ENCODE assay signal across 18 cellular contexts in the genomic region with DNA sequence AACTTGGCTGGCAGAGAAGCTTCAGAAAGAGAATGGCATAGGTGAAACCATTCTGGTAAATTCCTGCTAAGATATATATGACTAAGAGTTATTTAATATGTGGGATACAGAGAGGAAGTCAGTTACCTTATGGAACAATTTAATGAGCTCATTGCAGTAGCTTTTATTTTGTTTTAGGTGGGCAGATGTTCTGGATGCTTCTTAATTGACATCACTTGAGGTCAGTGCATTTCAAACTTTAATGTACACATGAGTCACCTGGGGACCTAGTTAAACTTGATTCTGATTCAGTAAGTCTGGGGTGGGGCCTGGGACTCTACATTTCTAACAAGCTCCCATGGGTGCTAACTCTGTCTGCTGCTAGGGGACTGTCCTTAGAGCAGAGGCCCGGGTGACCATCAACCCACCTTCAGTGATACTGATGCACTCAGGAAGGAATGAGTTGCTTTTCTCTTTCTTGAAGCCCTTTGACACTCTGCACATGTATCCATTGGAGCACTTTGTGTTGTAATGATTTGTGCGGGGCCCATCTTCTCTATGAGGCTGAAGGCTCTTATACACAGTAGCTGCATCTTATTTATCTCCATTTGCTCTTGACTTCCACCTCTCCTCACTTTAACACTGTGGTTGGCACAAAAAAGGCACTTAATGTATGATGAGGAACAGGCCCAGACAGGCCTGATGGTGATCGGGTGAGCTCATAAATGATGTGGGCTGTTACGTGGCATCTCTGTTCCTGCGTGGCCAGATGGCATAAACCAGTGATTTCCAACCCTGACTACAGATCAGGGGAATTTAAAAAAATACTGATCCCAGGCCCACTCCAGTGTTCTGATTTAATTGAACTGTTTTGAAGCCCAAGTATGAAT. TPM values are rescaled to one million over a fixed set of nuclear protein-coding genes. Genes with fewer than 3 reads are reported as not detected.
DNase-seq lines count a peak whose midpoint lies in the region; ATAC-seq and TF ChIP-seq lines count a peak whose summit lies in the region.
"Had no signal": no experiment of that assay in that cellular context is flagged by ENCODE, and none has a peak within 500 bp of the region (broad histone marks: within the 10 kb centered on the region; RNA-seq: fewer than 3 reads in every experiment).

No MANE protein-coding gene starts in this region.

- POLR2A ChIA-PET in activated CD8-positive, alpha-beta T cell treated with anti-CD3 and anti-CD28 coated beads for 36 hours (lab: Charles Lee), result no interaction called here

- H3K36me3 ChIP-seq in neural progenitor cell (no peaks in the 10 kb centered on the region), spleen (no peaks in the 10 kb centered on the region)
- H3K36me3 ChIP-seq: neutrophil, right lobe of liver, upper lobe of right lung had no signal

- H3K79me2 ChIP-seq in neural progenitor cell (ENCODE audit: low read depth), result no peaks in the 10 kb centered on the region

- peaks cover 61% of the 10 kb centered on the region for H3K4me1 Mint-ChIP-seq in neural progenitor cell
- H3K4me1 Mint-ChIP-seq in activated CD8-positive, alpha-beta T cell treated with anti-CD3 and anti-CD28 coated beads for 36 hours (ENCODE audit: low read depth), result no peaks in the 10 kb centered on the region
- H3K4me1 Mint-ChIP-seq: IgD-negative memory B cell; stimulated activated naive B cell treated with anti-CD40 and anti-IgM and Interleukin-4, amounts not matched to agents 10 μg/mL and 1 μg/mL and 100 μg/mL, for 72 hours had no signal

- peaks cover 56% of the 10 kb centered on the region for H3K4me1 ChIP-seq in neural progenitor cell
- no peaks in the 10 kb centered on the region for H3K4me1 ChIP-seq in spleen
- H3K4me1 ChIP-seq: right lobe of liver, upper lobe of right lung had no signal

- H3K27ac ChIP-seq in neural progenitor cell, result no peak overlapping the region
- H3K27ac ChIP-seq in spleen, result no peak overlapping the region
- H3K27ac ChIP-seq: neutrophil, right lobe of liver, upper lobe of right lung had no signal

- TF ChIP-seq RAD21 in Ishikawa (IDR thresholded peaks at IDR 0.05; ENCODE audit: low read depth), result no peak

- no peak overlapping the region for H3K4me3 Mint-ChIP-seq in neural progenitor cell
- no peak overlapping the region for H3K4me3 Mint-ChIP-seq in activated CD8-positive, alpha-beta T cell treated with anti-CD3 and anti-CD28 coated beads for 36 hours
- H3K4me3 Mint-ChIP-seq: CD4-positive, alpha-beta T cell; IgD-negative memory B cell; stimulated activated naive B cell treated with anti-CD40 and anti-IgM and Interleukin-4, amounts not matched to agents 10 μg/mL and 1 μg/mL and 100 μg/mL, for 72 hours had no signal

- H3K36me3 Mint-ChIP-seq in neural progenitor cell, result peaks cover under 1% of the 10 kb centered on the region
- no peaks in the 10 kb centered on the region for H3K36me3 Mint-ChIP-seq in activated CD8-positive, alpha-beta T cell treated with anti-CD3 and anti-CD28 coated beads for 36 hours (ENCODE audit: low read depth)
- H3K36me3 Mint-ChIP-seq: IgD-negative memory B cell; stimulated activated naive B cell treated with anti-CD40 and anti-IgM and Interleukin-4, amounts not matched to agents 10 μg/mL and 1 μg/mL and 100 μg/mL, for 72 hours had no signal

- H3K4me3 ChIP-seq in astrocyte of the spinal cord (ENCODE audit: low read depth, low read length) (no peak overlapping the region), neural progenitor cell (no peak overlapping the region), spleen (no peak overlapping the region)
- H3K4me3 ChIP-seq: right lobe of liver, upper lobe of right lung had no signal

- peaks cover 12% of the 10 kb centered on the region for H3K27me3 Mint-ChIP-seq in neural progenitor cell (ENCODE audit: insufficient read depth, low read depth)
- H3K27me3 Mint-ChIP-seq in activated CD8-positive, alpha-beta T cell treated with anti-CD3 and anti-CD28 coated beads for 36 hours, result peaks cover 7% of the 10 kb centered on the region

- peaks cover 46% of the 10 kb centered on the region for H3F3A ChIP-seq in neural progenitor cell (ENCODE audit: low read depth)

- TF ChIP-seq POLR2A in spleen (IDR thresholded peaks at IDR 0.05), result no peak

- H3K4me2 ChIP-seq in neural progenitor cell, result no peak overlapping the region

- TF ChIP-seq CTCF in astrocyte of the spinal cord (IDR thresholded peaks at IDR 0.05; ENCODE audit: low read depth, low read length) (no peak), neural progenitor cell (IDR thresholded peaks at IDR 0.05) (no peak), spleen (IDR thresholded peaks at IDR 0.05 in 8 of 11, conservative IDR thresholded peaks at IDR 0.05 in 3 of 11) (no peak)
- TF ChIP-seq CTCF in activated CD8-positive, alpha-beta T cell treated with anti-CD3 and anti-CD28 coated beads for 36 hours (IDR thresholded peaks at IDR 0.05), result no peak

- no peaks in the 10 kb centered on the region for H4K20me1 ChIP-seq in neural progenitor cell (ENCODE audit: low read depth)

- peak overlapping the region; percentile 25 for H3K27ac Mint-ChIP-seq in neural progenitor cell
- no peak overlapping the region for H3K27ac Mint-ChIP-seq in activated CD8-positive, alpha-beta T cell treated with anti-CD3 and anti-CD28 coated beads for 36 hours
- H3K27ac Mint-ChIP-seq: CD4-positive, alpha-beta T cell; IgD-negative memory B cell; stimulated activated naive B cell treated with anti-CD40 and anti-IgM and Interleukin-4, amounts not matched to agents 10 μg/mL and 1 μg/mL and 100 μg/mL, for 72 hours had no signal

- ATAC-seq in activated CD8-positive, alpha-beta T cell treated with anti-CD3 and anti-CD28 coated beads for 36 hours, result no peak
- ATAC-seq: right lobe of liver, upper lobe of right lung had no signal

- CTCF ChIA-PET in activated CD8-positive, alpha-beta T cell treated with anti-CD3 and anti-CD28 coated beads for 36 hours (lab: Charles Lee), result interaction anchor here (1.1 kb wide), 1 partner anchor 99 kb away, joined by 4 read pairs; no protein-coding TSS in a partner anchor

- intact Hi-C loops in activated CD8-positive, alpha-beta T cell treated with anti-CD3 and anti-CD28 coated beads for 36 hours (cut with micrococcal nuclease), result no loop called here
- intact Hi-C loops in spleen (cut with DNase I; ENCODE audit: low total_unique reads), result no loop called here

- in situ Hi-C loops in astrocyte of the spinal cord (cut with HindIII; ENCODE audit: low sequenced_read_pairs), result no loop called here

- H3K9me3 Mint-ChIP-seq in neural progenitor cell, result peaks cover 11% of the 10 kb centered on the region
- H3K9me3 Mint-ChIP-seq in activated CD8-positive, alpha-beta T cell treated with anti-CD3 and anti-CD28 coated beads for 36 hours, result no peaks in the 10 kb centered on the region

- no peak overlapping the region for H3K9ac ChIP-seq in neural progenitor cell

- peak; percentile 15 for DNase-seq in DMS153 (lab: John Stamatoyannopoulos, UW)
- DNase-seq in DMS153 treated with DMSO at 0.1 percent for 48 hours (lab: John Stamatoyannopoulos, UW; ENCODE audit: unreplicated experiment), result no peak
- peak; percentile 33 for DNase-seq in astrocyte of the spinal cord (ENCODE audit: low read depth, low spot score)
- no peak for DNase-seq in neural progenitor cell (ENCODE audit: low spot score)
- DNase-seq in NCI-H2107 treated with DMSO at 0.1 percent for 48 hours (lab: John Stamatoyannopoulos, UW; ENCODE audit: unreplicated experiment), result no peak
- no peak for DNase-seq in activated CD8-positive, alpha-beta T cell treated with anti-CD3 and anti-CD28 coated beads for 36 hours
- no peak for DNase-seq in spleen
- DNase-seq: activated CD4-positive, alpha-beta T cell treated with anti-CD3 and anti-CD28 coated beads, Interleukin-2, amount 50 U/mL, for 4 hours; anterior cingulate cortex; CD4-positive, alpha-beta T cell; dermis blood vessel endothelial cell; NCI-H1930; right lobe of liver; stimulated activated naive B cell treated with anti-CD40 and anti-IgM and Interleukin-4, amounts not matched to agents 10 μg/mL and 1 μg/mL and 100 μg/mL, for 72 hours; upper lobe of right lung had no signal

- no peaks in the 10 kb centered on the region for H3K27me3 ChIP-seq in neural progenitor cell
- peaks cover 0 to 42% (median 0%) of the 10 kb centered on the region in 7 donors for H3K27me3 ChIP-seq in spleen (replicated peaks in 1 of 7)
- H3K27me3 ChIP-seq: right lobe of liver, upper lobe of right lung had no signal

- WGBS in spleen, 5 donors, result 89 to 97% (median 91%) methylated on average over 5 of the region's 5 CpGs

- no peaks in the 10 kb centered on the region for H3K9me3 ChIP-seq in neural progenitor cell (ENCODE audit: low read depth)
- H3K9me3 ChIP-seq in spleen, result peaks cover 0 to 12% (median 7%) of the 10 kb centered on the region in 8 donors
- H3K9me3 ChIP-seq: neutrophil, upper lobe of right lung had no signal

- H2AFZ ChIP-seq in neural progenitor cell (replicated peaks), result no peak overlapping the region

- TF ChIP-seq EP300 in Ishikawa (IDR thresholded peaks at IDR 0.05; ENCODE audit: borderline replicate concordance), result peak; percentile 52; the same call in 1 of the 2 replicates

TF ChIP-seq in Ishikawa, 13 proteins besides CTCF, POLR2A, EP300 and RAD21:
- no peak for TF ChIP-seq CREB1 (IDR thresholded peaks at IDR 0.05; ENCODE audit: low read depth)
- TF ChIP-seq, protein P1, sequence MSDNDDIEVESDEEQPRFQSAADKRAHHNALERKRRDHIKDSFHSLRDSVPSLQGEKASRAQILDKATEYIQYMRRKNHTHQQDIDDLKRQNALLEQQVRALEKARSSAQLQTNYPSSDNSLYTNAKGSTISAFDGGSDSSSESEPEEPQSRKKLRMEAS (IDR thresholded peaks at IDR 0.05), result peak; percentile 7; the same call in 1 of the 2 replicates
- TF ChIP-seq TAF1 (IDR thresholded peaks at IDR 0.05; ENCODE audit: low read depth), result no peak
- TF ChIP-seq FOXM1 (IDR thresholded peaks at IDR 0.05; ENCODE audit: borderline replicate concordance, low read depth), result peak; percentile 48; the same call in 1 of the 2 replicates
- TF ChIP-seq TEAD4 (IDR thresholded peaks at IDR 0.05), result peak; percentile 61

RNA-seq across cellular contexts. Expression of a gene that starts 47.8 kb away (rescaled TPM):
- total RNA-seq in neural progenitor cell (ENCODE audit: low replicate concordance) (3.7 and 13.2 TPM in 2 replicates), spleen (1 to 10 TPM in 2 of 7 donors, under 1 TPM in 2, not detected in 3; 0.35 to 2.7 (median 1.2) TPM)
- under 1 TPM; 0.18 to 0.27 TPM for total RNA-seq in activated CD8-positive, alpha-beta T cell treated with anti-CD3 and anti-CD28 coated beads for 36 hours
- under 1 TPM; 0.11 to 0.24 (median 0.22) TPM for polyA plus RNA-seq in spleen
- total RNA-seq: CD4-positive, alpha-beta T cell had no signal
- polyA plus RNA-seq: IgD-negative memory B cell had no signal

Comparison
In these comparisons a context has a peak if more than half of its experiments do, and no peak if none do; other contexts are left out.
1. DNase-seq: peak in DMS153 (single experiment) and astrocyte of the spinal cord (single experiment); none in DMS153 treated with DMSO at 0.1 percent for 48 hours (single experiment), neural progenitor cell (single experiment), NCI-H2107 treated with DMSO at 0.1 percent for 48 hours (single experiment), activated CD8-positive, alpha-beta T cell treated with anti-CD3 and anti-CD28 coated beads for 36 hours (single experiment) and spleen (single experiment).